ENCODE assay signal across 10 cellular contexts in genomic region chr3:52281980-52282801, GRCh38. TPM values are rescaled to one million over a fixed set of nuclear protein-coding genes. Genes with fewer than 3 reads are reported as not detected.
DNase-seq lines count a peak whose midpoint lies in the region; ATAC-seq, FAIRE-seq and TF ChIP-seq lines count a peak whose summit lies in the region.
"Had no signal": no experiment of that assay in that cellular context is flagged by ENCODE, and none has a peak within 500 bp of the region (broad histone marks: within the 10 kb centered on the region; RNA-seq: fewer than 3 reads in every experiment).

No MANE protein-coding gene starts in this region.

- in situ Hi-C loops in SK-MEL-5 (cut with HindIII; ENCODE audit: low pct_unique_long_range_greater_than_20kb, low sequenced_read_pairs): no loop called here

- H3K18ac ChIP-seq in trophoblast cell (ENCODE audit: low read length): no peak overlapping the region

- no CpG with 5 or more reads among the region's 8 CpGs for WGBS in trophoblast cell (ENCODE audit: extremely low coverage, insufficient coverage, insufficient read length)

- no peak overlapping the region for H3K4ac ChIP-seq in trophoblast cell (ENCODE audit: low read depth, low read length)

- no peak for TF ChIP-seq CTCF in astrocyte (IDR thresholded peaks at IDR 0.05; ENCODE audit: insufficient read depth, low read depth, low read length)

- H4K12ac ChIP-seq in trophoblast cell (ENCODE audit: low read depth, low read length): no peak overlapping the region

- DNase-seq in ELR (ENCODE audit: low read depth): peak; percentile 41
- peak; percentile 57 for DNase-seq in SK-MEL-5 (ENCODE audit: low read depth, low spot score)
- no peak for DNase-seq in astrocyte (ENCODE audit: low read depth)
- DNase-seq in trophoblast cell: no peak
- no peak for DNase-seq in DMS 273 (lab: John Stamatoyannopoulos, UW; ENCODE audit: unreplicated experiment)
- DNase-seq in NCI-H748 (lab: John Stamatoyannopoulos, UW; ENCODE audit: unreplicated experiment): no peak
- DNase-seq: cerebellar nuclear complex had no signal

- no peak overlapping the region for H2BK120ac ChIP-seq in trophoblast cell (ENCODE audit: insufficient read depth, low read length, poor library complexity)

- no peak overlapping the region for H3K4me3 Mint-ChIP-seq in astrocyte (ENCODE audit: unreplicated experiment)

- no peaks in the 10 kb centered on the region for H3K36me3 ChIP-seq in astrocyte (ENCODE audit: insufficient read depth, low read length)
- no peaks in the 10 kb centered on the region for H3K36me3 ChIP-seq in trophoblast cell (ENCODE audit: control insufficient read depth in 1 of 2, insufficient read depth in 2 of 2, low read length in 2 of 2)

- H3K27ac Mint-ChIP-seq in astrocyte (ENCODE audit: unreplicated experiment): peak overlapping the region; percentile 12

- no peak for FAIRE-seq in astrocyte (lab: Jason Lieb, UNC)

- H2AFZ ChIP-seq in astrocyte (ENCODE audit: low read depth, low read length) (no peak overlapping the region), trophoblast cell (ENCODE audit: insufficient read depth, low read length, poor library complexity) (no peak overlapping the region)

- H3K9me3 ChIP-seq in astrocyte (ENCODE audit: insufficient read depth, low read depth, low read length): no peaks in the 10 kb centered on the region
- H3K9me3 ChIP-seq in trophoblast cell (ENCODE audit: insufficient read depth, low read depth, low read length): no peaks in the 10 kb centered on the region

- no peaks in the 10 kb centered on the region for H3K9me3 Mint-ChIP-seq in astrocyte (ENCODE audit: unreplicated experiment)

- no peaks in the 10 kb centered on the region for H3K27me3 Mint-ChIP-seq in astrocyte (ENCODE audit: low read depth, unreplicated experiment)

- no peak overlapping the region for H3K4me2 ChIP-seq in astrocyte (ENCODE audit: low read length)
- H3K4me2 ChIP-seq in trophoblast cell (ENCODE audit: low read length): peak overlapping the region; percentile 16

- H4K8ac ChIP-seq in trophoblast cell (ENCODE audit: low read depth, low read length): no peak overlapping the region

- H3K23ac ChIP-seq in trophoblast cell (ENCODE audit: low read length): no peak overlapping the region

- H3K4me1 ChIP-seq in astrocyte (ENCODE audit: insufficient read depth, low read length): peaks cover 25% of the 10 kb centered on the region
- H3K4me1 ChIP-seq in trophoblast cell (ENCODE audit: control insufficient read depth in 1 of 2, insufficient read depth in 2 of 2, low read length in 2 of 2): peaks cover 12 to 16% of the 10 kb centered on the region in 2 experiments

- ATAC-seq in HG03354 (IDR thresholded peaks at IDR 0.05; ENCODE audit: poor library complexity, severe bottlenecking, unreplicated experiment) (no peak), HG03175 (IDR thresholded peaks at IDR 0.05; ENCODE audit: unreplicated experiment) (no peak)

- H3K27ac ChIP-seq in astrocyte (ENCODE audit: low read depth, low read length): no peak overlapping the region
- H3K27ac ChIP-seq in trophoblast cell (ENCODE audit: low read depth, low read length): peak overlapping the region; percentile 15

- no peak overlapping the region for H4K91ac ChIP-seq in trophoblast cell (ENCODE audit: low read depth, low read length)

- H3K9ac ChIP-seq in astrocyte (ENCODE audit: low read length): no peak overlapping the region
- no peak overlapping the region for H3K9ac ChIP-seq in trophoblast cell (ENCODE audit: low read length)

- peaks cover 10% of the 10 kb centered on the region for H4K20me1 ChIP-seq in astrocyte (ENCODE audit: insufficient read depth, low read length)

- H2BK12ac ChIP-seq in trophoblast cell (ENCODE audit: low read length): no peak overlapping the region

- H3K4me3 ChIP-seq in astrocyte (ENCODE audit: insufficient read depth, low read depth, low read length): no peak overlapping the region
- H3K4me3 ChIP-seq in trophoblast cell (ENCODE audit: low read depth, low read length): no peak overlapping the region
- H3K4me3 ChIP-seq: skin epidermis had no signal

- H3K27me3 ChIP-seq in astrocyte (ENCODE audit: insufficient read depth, low read length) (no peaks in the 10 kb centered on the region), trophoblast cell (ENCODE audit: insufficient read depth, low read length) (no peaks in the 10 kb centered on the region)

- H3K79me2 ChIP-seq in astrocyte (ENCODE audit: insufficient read depth, low read length) (peaks cover 17% of the 10 kb centered on the region), trophoblast cell (ENCODE audit: control insufficient read depth, insufficient read depth, low read length, poor library complexity) (peaks cover 13% of the 10 kb centered on the region)

- peaks cover 18% of the 10 kb centered on the region for H3K79me1 ChIP-seq in trophoblast cell (ENCODE audit: low read length)

- H2BK5ac ChIP-seq in trophoblast cell (ENCODE audit: low read depth, low read length, poor library complexity): no peak overlapping the region

- no peak overlapping the region for H2AK5ac ChIP-seq in trophoblast cell (ENCODE audit: low read length)

- no peak overlapping the region for H3K14ac ChIP-seq in trophoblast cell (ENCODE audit: low read length)

- peaks cover 4% of the 10 kb centered on the region for H3K36me3 Mint-ChIP-seq in astrocyte (ENCODE audit: low read depth, unreplicated experiment)

- peaks cover 27% of the 10 kb centered on the region for H3K4me1 Mint-ChIP-seq in astrocyte (ENCODE audit: low read depth, unreplicated experiment)

RNA-seq across cellular contexts. Expression of gene WDR82, which starts 3.7 kb away (rescaled TPM):
- 42.4 and 44.2 TPM in 2 replicates for total RNA-seq in SK-MEL-5 (2014; rRNA removed; shearing (Covaris generic))
- 62.0 and 82.6 TPM in 2 replicates for polyA plus RNA-seq in SK-MEL-5 (2015; cell fraction: cytosol; rRNA removed)
- 21.0 and 21.3 TPM in 2 replicates for polyA plus RNA-seq in SK-MEL-5 (2015; cell fraction: nucleus; rRNA removed)
- 57.4 and 59.7 TPM in 2 replicates for total RNA-seq in astrocyte
- 30.8 and 31.8 TPM in 2 replicates for polyA plus RNA-seq in trophoblast cell (2013)

RNA-seq across cellular contexts. Expression of gene GLYCTK, which starts 5.4 kb away (rescaled TPM):
- 7.7 and 8.7 TPM in 2 replicates for total RNA-seq in SK-MEL-5 (2014; rRNA removed; shearing (Covaris generic))
- 11.5 and 15.9 TPM in 2 replicates for polyA plus RNA-seq in SK-MEL-5 (2015; cell fraction: cytosol; rRNA removed)
- 168 and 171 TPM in 2 replicates for polyA plus RNA-seq in SK-MEL-5 (2015; cell fraction: nucleus; rRNA removed)
- total RNA-seq in astrocyte: 4.8 and 5.2 TPM in 2 replicates
- 1.4 and 1.7 TPM in 2 replicates for polyA plus RNA-seq in trophoblast cell (2013)

RNA-seq across cellular contexts. Expression of gene DNAH1, which starts 33.9 kb away (rescaled TPM):
- total RNA-seq in SK-MEL-5 (2014; rRNA removed; shearing (Covaris generic)): 0.74 and 1.6 TPM in 2 replicates
- polyA plus RNA-seq in SK-MEL-5 (2015; cell fraction: cytosol; rRNA removed): 0.49 and 1.2 TPM in 2 replicates
- 11.6 and 17.5 TPM in 2 replicates for polyA plus RNA-seq in SK-MEL-5 (2015; cell fraction: nucleus; rRNA removed)
- 2.2 and 2.3 TPM in 2 replicates for total RNA-seq in astrocyte
- polyA plus RNA-seq in trophoblast cell (2013): 1.1 and 1.2 TPM in 2 replicates

RNA-seq across cellular contexts. Expression of gene PPM1M, which starts 36.6 kb away (rescaled TPM):
- 2.9 and 3.2 TPM in 2 replicates for total RNA-seq in SK-MEL-5 (2014; rRNA removed; shearing (Covaris generic))
- 4.8 and 6.1 TPM in 2 replicates for polyA plus RNA-seq in SK-MEL-5 (2015; cell fraction: cytosol; rRNA removed)
- 39.5 TPM in 2 replicates for polyA plus RNA-seq in SK-MEL-5 (2015; cell fraction: nucleus; rRNA removed)
- total RNA-seq in astrocyte: 8.9 and 9.1 TPM in 2 replicates
- 3.0 and 3.5 TPM in 2 replicates for polyA plus RNA-seq in trophoblast cell (2013)

RNA-seq across cellular contexts. Expression of gene TWF2, which starts 43.2 kb away (rescaled TPM):
- total RNA-seq in SK-MEL-5 (2014; rRNA removed; shearing (Covaris generic)): 59.7 and 66.9 TPM in 2 replicates
- polyA plus RNA-seq in SK-MEL-5 (2015; cell fraction: cytosol; rRNA removed): 127 and 137 TPM in 2 replicates
- 35.3 and 40.6 TPM in 2 replicates for polyA plus RNA-seq in SK-MEL-5 (2015; cell fraction: nucleus; rRNA removed)
- total RNA-seq in astrocyte: 103 and 105 TPM in 2 replicates
- 39.5 and 39.9 TPM in 2 replicates for polyA plus RNA-seq in trophoblast cell (2013)

Comparison
In these comparisons a context has a peak if more than half of its experiments do, and no peak if none do; other contexts are left out.
1. DNase-seq: peak in ELR (single experiment) and SK-MEL-5 (single experiment); none in astrocyte (single experiment), trophoblast cell (0 of 2), DMS 273 (single experiment) and NCI-H748 (single experiment).